1 cellular context compared by ENCODE assay signal in the genomic region with DNA sequence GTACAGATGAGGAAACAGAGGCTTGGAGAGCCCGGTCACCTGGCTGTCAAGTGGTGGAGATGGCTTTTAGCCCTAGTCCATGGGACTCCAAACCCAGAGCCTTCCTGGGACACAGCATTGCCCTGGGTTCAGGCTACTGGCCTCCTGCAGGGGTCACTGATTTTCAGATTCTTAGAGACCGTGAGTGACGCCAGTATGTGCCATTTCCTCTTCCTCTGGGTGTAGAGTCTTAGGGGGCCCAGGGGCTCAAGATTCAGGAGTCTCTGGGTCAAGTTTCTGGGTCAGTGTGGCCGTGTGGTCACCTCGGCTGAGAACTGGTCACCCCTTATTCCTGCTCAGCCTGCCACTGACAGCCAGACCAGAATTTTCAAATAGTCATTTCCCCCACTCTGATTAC.
TF ChIP-seq lines count a peak whose summit lies in the region.

No MANE protein-coding gene starts in this region.

TF ChIP-seq in endothelial cell of umbilical vein, 7 proteins besides CTCF, POLR2A, EP300 and RAD21 (continued from another document):
- TF ChIP-seq POLR2AphosphoS5 (IDR thresholded peaks at IDR 0.05; ENCODE audit: insufficient read depth, low read depth, low read length) = no peak
- no peak for TF ChIP-seq FOS (IDR thresholded peaks at IDR 0.05; ENCODE audit: borderline replicate concordance, insufficient read depth, low read length)
- TF ChIP-seq EZH2 (IDR thresholded peaks at IDR 0.05; ENCODE audit: borderline replicate concordance, low read depth, low read length, severe bottlenecking) = no peak
- no peak for TF ChIP-seq MYC (IDR thresholded peaks at IDR 0.05; ENCODE audit: low read depth, low read length)
- TF ChIP-seq, protein P1, sequence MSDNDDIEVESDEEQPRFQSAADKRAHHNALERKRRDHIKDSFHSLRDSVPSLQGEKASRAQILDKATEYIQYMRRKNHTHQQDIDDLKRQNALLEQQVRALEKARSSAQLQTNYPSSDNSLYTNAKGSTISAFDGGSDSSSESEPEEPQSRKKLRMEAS (IDR thresholded peaks at IDR 0.05; ENCODE audit: insufficient read depth, insufficient read length) = no peak
